14 cellular contexts compared by ENCODE assay signal in genomic region chr1:44946720-44947059, GRCh38. TPM values are rescaled to one million over a fixed set of nuclear protein-coding genes. Genes with fewer than 3 reads are reported as not detected.
DNase-seq lines count a peak whose midpoint lies in the region; ATAC-seq and TF ChIP-seq lines count a peak whose summit lies in the region.
"Had no signal": no experiment of that assay in that cellular context is flagged by ENCODE, and none has a peak within 500 bp of the region (broad histone marks: within the 10 kb centered on the region; RNA-seq: fewer than 3 reads in every experiment).

No MANE protein-coding gene starts in this region.

- WGBS in SK-N-SH (ENCODE audit: low lambda C conversion rate) = 26% methylated on average over 1 of the region's 1 CpG

- H3K9me2 ChIP-seq in SK-N-SH = no peaks in the 10 kb centered on the region

- peaks cover 8 to 25% of the 10 kb centered on the region in 2 experiments for H3K4me1 ChIP-seq in SK-N-SH (ENCODE audit: control insufficient read depth in 1 of 2, insufficient read depth in 2 of 2, low read depth in 1 of 2, low read length in 1 of 2)
- peaks cover 8 to 17% (median 16%) of the 10 kb centered on the region in 5 donors for H3K4me1 ChIP-seq in subcutaneous abdominal adipose tissue (ENCODE audit: control insufficient read depth in 5 of 5, insufficient read depth in 5 of 5, low read length in 5 of 5)

- POLR2A ChIA-PET in SK-N-SH (lab: Yijun Ruan, JAX) = interaction anchor here (0.6 to 1.2 kb wide), 2 partner anchors 66 to 127 kb away, joined by 3 read pairs; no protein-coding TSS in a partner anchor

- no peaks in the 10 kb centered on the region for H3K9me3 ChIP-seq in SK-N-SH
- no peaks in the 10 kb centered on the region for H3K9me3 ChIP-seq in subcutaneous abdominal adipose tissue (ENCODE audit: control insufficient read depth in 5 of 5, low read length in 5 of 5)

- no peak for TF ChIP-seq RAD21 in SK-N-SH (IDR thresholded peaks at IDR 0.05; ENCODE audit: low read length)

- H4K20me1 ChIP-seq in SK-N-SH (ENCODE audit: insufficient read depth) = no peaks in the 10 kb centered on the region; the same call in 1 of the 2 replicates

- no peaks in the 10 kb centered on the region for H3K79me2 ChIP-seq in SK-N-SH (ENCODE audit: insufficient read depth)

- no peak for ATAC-seq in SK-N-SH treated with all-trans-retinoic acid at 6 μM for 48 hours
- peak; percentile 79 for ATAC-seq in left lobe of liver
- no peak for ATAC-seq in activated CD4-positive, CD25-positive, alpha-beta regulatory T cell treated with anti-CD3 and anti-CD28 coated beads, Interleukin-2, amount 50 U/mL, for 24 hours

- TF ChIP-seq EP300 in SK-N-SH (IDR thresholded peaks at IDR 0.05; ENCODE audit: borderline replicate concordance in 1 of 2, low read depth in 1 of 2, low read length in 1 of 2) = no peak

- no peak overlapping the region for H3K9ac ChIP-seq in SK-N-SH
- H3K9ac ChIP-seq in subcutaneous abdominal adipose tissue (ENCODE audit: low read length in 5 of 5) = no peak overlapping the region

- no peak for TF ChIP-seq CTCF in SK-N-SH (IDR thresholded peaks at IDR 0.05)

- H3K36me3 ChIP-seq in SK-N-SH (replicated peaks in 1 of 2; ENCODE audit: control insufficient read depth in 1 of 2, insufficient read depth in 2 of 2, low read length in 1 of 2) = peaks cover 0 to 4% of the 10 kb centered on the region in 2 experiments
- no peaks in the 10 kb centered on the region for H3K36me3 ChIP-seq in subcutaneous abdominal adipose tissue (ENCODE audit: control insufficient read depth in 5 of 5, insufficient read depth in 5 of 5, low read length in 5 of 5)

- CTCF ChIA-PET in SK-N-SH (lab: Yijun Ruan, JAX) = interaction anchor here (0.7 to 1.6 kb wide), 6 partner anchors 12 to 61 kb away, joined by 3 to 6 read pairs (median 3); partner anchors contain the start of gene EIF2B3

- H3F3A ChIP-seq in SK-N-SH (replicated peaks; ENCODE audit: insufficient read depth) = peaks cover 8% of the 10 kb centered on the region

- peak overlapping the region; percentile 60; the same call in 1 of the 2 replicates for H3K4me2 ChIP-seq in SK-N-SH

- H2AFZ ChIP-seq in SK-N-SH (ENCODE audit: low read depth) = no peak overlapping the region

- H3K4me3 ChIP-seq in SK-N-SH (ENCODE audit: low read depth in 2 of 2, low read length in 1 of 2) (no peak overlapping the region), subcutaneous abdominal adipose tissue (ENCODE audit: low read depth in 1 of 5, low read length in 5 of 5) (no peak overlapping the region)

- H3K27me3 ChIP-seq in SK-N-SH (ENCODE audit: insufficient read depth) = no peaks in the 10 kb centered on the region
- no peaks in the 10 kb centered on the region for H3K27me3 ChIP-seq in subcutaneous abdominal adipose tissue (ENCODE audit: control insufficient read depth in 5 of 5, insufficient read depth in 4 of 5, low read length in 5 of 5)

- DNase-seq in SK-N-SH = no peak
- no peak for DNase-seq in left lobe of liver (ENCODE audit: low spot score)
- DNase-seq in activated CD8-positive, alpha-beta memory T cell treated with anti-CD3 and anti-CD28 coated beads for 24 hours = no peak
- DNase-seq in NAMALWA (ENCODE audit: low spot score) = no peak
- DNase-seq: 8988T; activated naive CD8-positive, alpha-beta T cell treated with anti-CD3 and anti-CD28 coated beads, Interleukin-2, amount 10 ng/mL, durations not matched to agents 7 days and 5 days; effector memory CD4-positive, alpha-beta T cell; mesendoderm; T-helper 1 cell; trophoblast cell had no signal

- H3K27ac ChIP-seq in SK-N-SH (ENCODE audit: low read depth in 2 of 2, low read length in 1 of 2) (peak overlapping the region; percentile 72 to 90; a peak in 3 of 4 replicates), angular gyrus (ENCODE audit: low read depth, low read length) (peak overlapping the region; percentile 69), subcutaneous abdominal adipose tissue (ENCODE audit: low read depth, low read length) (peak overlapping the region; percentile 28)

TF ChIP-seq in SK-N-SH, 30 proteins besides CTCF, POLR2A, EP300 and RAD21:
- no peak for TF ChIP-seq SIN3A (IDR thresholded peaks at IDR 0.05; ENCODE audit: borderline replicate concordance, low read depth, low read length)
- TF ChIP-seq POLR2AphosphoS5 (IDR thresholded peaks at IDR 0.05; ENCODE audit: low read depth, low read length) = no peak
- no peak for TF ChIP-seq TAF1 (IDR thresholded peaks at IDR 0.05; ENCODE audit: borderline replicate concordance, low read depth, low read length)
- TF ChIP-seq NFIC (IDR thresholded peaks at IDR 0.05; ENCODE audit: borderline replicate concordance) = no peak
- no peak for TF ChIP-seq ELF1 (IDR thresholded peaks at IDR 0.05)
- no peak for TF ChIP-seq YY1 (IDR thresholded peaks at IDR 0.05; ENCODE audit: low read depth)
- no peak for TF ChIP-seq FOSL2 (IDR thresholded peaks at IDR 0.05; ENCODE audit: borderline replicate concordance, low read depth)

TF ChIP-seq in SK-N-SH treated with all-trans-retinoic acid at 6 μM for 48 hours, 23 proteins besides CTCF, POLR2A, EP300 and RAD21 (continues in another document):
- TF ChIP-seq ESRRG (CRISPR knock-in tag; IDR thresholded peaks at IDR 0.05) (no peak), ZFP3 (CRISPR knock-in tag; IDR thresholded peaks at IDR 0.05) (no peak), ZNF8 (CRISPR knock-in tag; IDR thresholded peaks at IDR 0.05) (no peak), ZNF70 (CRISPR knock-in tag; IDR thresholded peaks at IDR 0.05) (no peak), TSHZ2 (CRISPR knock-in tag; IDR thresholded peaks at IDR 0.05) (no peak), CSRNP3 (CRISPR knock-in tag; IDR thresholded peaks at IDR 0.05) (no peak), ZC3H10 (CRISPR knock-in tag; IDR thresholded peaks at IDR 0.05) (no peak), PATZ1 (CRISPR knock-in tag; IDR thresholded peaks at IDR 0.05; ENCODE audit: borderline replicate concordance) (no peak), OSR1 (CRISPR knock-in tag; IDR thresholded peaks at IDR 0.05) (no peak)

RNA-seq across cellular contexts. Expression of gene EIF2B3, which starts 39.7 kb away (rescaled TPM):
- polyA plus RNA-seq in SK-N-SH (2012; rRNA removed) = 21.3 and 24.8 TPM in 2 replicates
- polyA plus RNA-seq in SK-N-SH (2012; cell fraction: cytosol; rRNA removed) = 29.3 and 31.5 TPM in 2 replicates
- 11.6 and 15.9 TPM in 2 replicates for polyA plus RNA-seq in SK-N-SH (2012; cell fraction: nucleus; rRNA removed)
- total RNA-seq in left lobe of liver = 15.3 TPM

Comparison
In these comparisons a context has a peak if more than half of its experiments do, and no peak if none do; other contexts are left out.
1. H3K27ac ChIP-seq: peak in every context shown above with its lines; median percentile 81 in SK-N-SH; 69 in angular gyrus; 28 in subcutaneous abdominal adipose tissue.